In the genomic region with DNA sequence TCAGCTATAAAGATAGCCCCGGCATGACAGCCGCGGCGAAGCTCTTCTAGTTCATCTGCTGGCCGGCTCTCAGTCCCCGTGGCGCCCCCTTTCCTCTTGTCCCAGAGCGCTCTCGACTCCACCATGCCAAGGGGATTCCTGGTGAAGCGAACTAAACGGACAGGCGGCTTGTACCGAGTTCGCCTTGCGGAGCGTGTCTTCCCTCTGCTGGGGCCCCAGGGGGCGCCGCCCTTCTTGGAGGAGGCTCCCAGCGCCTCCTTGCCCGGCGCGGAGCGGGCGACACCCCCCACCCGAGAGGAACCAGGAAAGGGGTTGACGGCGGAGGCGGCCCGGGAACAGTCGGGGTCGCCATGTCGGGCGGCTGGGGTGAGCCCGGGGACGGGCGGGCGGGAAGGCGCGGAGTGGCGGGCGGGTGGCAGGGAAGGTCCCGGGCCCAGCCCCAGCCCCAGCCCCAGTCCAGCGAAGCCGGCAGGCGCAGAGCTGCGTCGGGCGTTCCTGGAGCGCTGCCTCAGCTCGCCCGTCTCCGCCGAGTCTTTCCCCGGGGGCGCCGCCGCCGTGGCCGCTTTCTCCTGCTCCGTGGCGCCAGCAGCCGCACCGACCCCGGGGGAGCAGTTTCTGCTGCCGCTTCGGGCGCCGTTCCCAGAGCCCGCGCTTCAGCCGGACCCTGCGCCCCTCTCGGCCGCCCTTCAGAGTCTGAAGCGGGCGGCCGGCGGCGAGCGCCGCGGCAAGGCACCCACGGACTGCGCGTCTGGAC, we compare ENCODE assay signal across 8 cellular contexts. TPM values are rescaled to one million over a fixed set of nuclear protein-coding genes. Genes with fewer than 3 reads are reported as not detected.
DNase-seq lines count a peak whose midpoint lies in the region; ATAC-seq and TF ChIP-seq lines count a peak whose summit lies in the region.

A gene with protein sequence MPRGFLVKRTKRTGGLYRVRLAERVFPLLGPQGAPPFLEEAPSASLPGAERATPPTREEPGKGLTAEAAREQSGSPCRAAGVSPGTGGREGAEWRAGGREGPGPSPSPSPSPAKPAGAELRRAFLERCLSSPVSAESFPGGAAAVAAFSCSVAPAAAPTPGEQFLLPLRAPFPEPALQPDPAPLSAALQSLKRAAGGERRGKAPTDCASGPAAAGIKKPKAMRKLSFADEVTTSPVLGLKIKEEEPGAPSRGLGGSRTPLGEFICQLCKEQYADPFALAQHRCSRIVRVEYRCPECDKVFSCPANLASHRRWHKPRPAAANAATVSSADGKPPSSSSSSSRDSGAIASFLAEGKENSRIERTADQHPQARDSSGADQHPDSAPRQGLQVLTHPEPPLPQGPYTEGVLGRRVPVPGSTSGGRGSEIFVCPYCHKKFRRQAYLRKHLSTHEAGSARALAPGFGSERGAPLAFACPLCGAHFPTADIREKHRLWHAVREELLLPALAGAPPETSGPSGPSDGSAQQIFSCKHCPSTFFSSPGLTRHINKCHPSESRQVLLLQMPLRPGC (plus strand): TSS at position 35 of the 754 bp plus-strand sequence. CDS start 89 bp downstream, at position 124.

- no peaks in the 10 kb centered on the region for H3K27me3 ChIP-seq in Karpas-422 (ENCODE audit: low read length)
- H3K27me3 ChIP-seq in heart right ventricle = peaks cover 10 to 74% (median 66%) of the 10 kb centered on the region in 7 donors

- ATAC-seq in GM19463 (IDR thresholded peaks at IDR 0.05; ENCODE audit: unreplicated experiment) (peak; percentile 22), heart right ventricle (peak in 4 of 8 donors; percentile 16 to 52 (median 25))

- no peaks in the 10 kb centered on the region for H3K79me2 ChIP-seq in Karpas-422 (ENCODE audit: low read length)

- H3K9me3 ChIP-seq in Karpas-422 (ENCODE audit: low read length) = no peaks in the 10 kb centered on the region
- no peaks in the 10 kb centered on the region for H3K9me3 ChIP-seq in heart right ventricle

- H3K27ac ChIP-seq in Karpas-422 (ENCODE audit: low read length) = no peak within 1 kb of the TSS
- no peak within 1 kb of the TSS for H3K27ac ChIP-seq in heart right ventricle

- H2AFZ ChIP-seq in Karpas-422 (ENCODE audit: low read length) = peak within 1 kb of the TSS; percentile 97

- 1 to 2% methylated on average over 84 of the region's 85 CpGs for WGBS in heart right ventricle, 2 donors

- H3K4me1 ChIP-seq in Karpas-422 (ENCODE audit: low read length) (peaks cover 11% of the 10 kb centered on the region), heart right ventricle (peaks cover 7 to 31% (median 29%) of the 10 kb centered on the region in 9 donors)

- peak within 1 kb of the TSS; percentile 93 for H3K4me2 ChIP-seq in Karpas-422 (ENCODE audit: low read depth, low read length, poor library complexity, severe bottlenecking)

- DNase-seq in COLO668 (lab: John Stamatoyannopoulos, UW; ENCODE audit: unreplicated experiment) = peak; percentile 70
- DNase-seq in Karpas-422 = peak; percentile 61
- peak; percentile 34 to 46 for DNase-seq in activated T-cell treated with anti-CD3 and anti-CD28 coated beads, Interleukin-2, amount 50 U/mL, for 48 hours
- DNase-seq in heart right ventricle = peak in 1 of 2 donors; percentile 16
- DNase-seq in retinal pigment epithelial cell (ENCODE audit: low read depth) = no peak
- no peak for DNase-seq in SKM-1 (lab: John Stamatoyannopoulos, UW; ENCODE audit: unreplicated experiment)
- DNase-seq in HK-2 (ENCODE audit: unreplicated experiment) = no peak

- H3K36me3 ChIP-seq in Karpas-422 (ENCODE audit: insufficient read depth, low read length) (no peaks in the 10 kb centered on the region), heart right ventricle (peaks cover 0 to 16% (median 0%) of the 10 kb centered on the region in 9 donors)

- intact Hi-C loops in heart right ventricle (cut with DNase I) = no loop called here

- H3K4me3 ChIP-seq in Karpas-422 (ENCODE audit: low read length) (peak within 1 kb of the TSS; percentile 80), heart right ventricle (peak within 1 kb of the TSS; percentile 40 to 63 (median 54)), retinal pigment epithelial cell (ENCODE audit: low read length) (peak within 1 kb of the TSS; percentile 55)

- no peaks in the 10 kb centered on the region for H3K9me2 ChIP-seq in Karpas-422 (replicated peaks; ENCODE audit: insufficient read depth, low read length)

- TF ChIP-seq CTCF in heart right ventricle (IDR thresholded peaks at IDR 0.05) (no peak), retinal pigment epithelial cell (conservative IDR thresholded peaks at IDR 0.05; ENCODE audit: low read depth, low read length) (peak; percentile 20)

- peak within 1 kb of the TSS; percentile 70 for H3K9ac ChIP-seq in Karpas-422 (ENCODE audit: low read length)

- H4K20me1 ChIP-seq in Karpas-422 (ENCODE audit: insufficient read depth, low read depth, low read length) = no peaks in the 10 kb centered on the region

RNA-seq across cellular contexts. Expression of the gene that starts here (rescaled TPM):
- total RNA-seq in Karpas-422 (2014; rRNA removed; shearing (Covaris generic); ENCODE audit: low replicate concordance) = 0.22 and 0.32 TPM in 2 replicates
- not detected for total RNA-seq in heart right ventricle
- polyA plus RNA-seq in heart right ventricle = not detected

Comparison
In these comparisons a context has a peak if more than half of its experiments do, and no peak if none do; other contexts are left out.
1. Peak in DNase-seq, H3K4me3 ChIP-seq, H3K9ac ChIP-seq and H3K4me2 ChIP-seq in Karpas-422; RNA of the gene not detected or under 1 TPM.
2. DNase-seq: peak in COLO668 (single experiment) and activated T-cell treated with anti-CD3 and anti-CD28 coated beads, Interleukin-2, amount 50 U/mL, for 48 hours (2 of 2); none in retinal pigment epithelial cell (single experiment), SKM-1 (single experiment) and HK-2 (single experiment).
3. Peak in every context shown above with its lines, with median percentiles within 50 percentile points of each other: H3K4me3 ChIP-seq.